In genomic region chr2:6846540-6846939, GRCh38 we compare ENCODE assay signal across 24 cellular contexts. TPM values are rescaled to one million over a fixed set of nuclear protein-coding genes. Genes with fewer than 3 reads are reported as not detected.
"Had no signal": no experiment of that assay in that cellular context is flagged by ENCODE, and none has a peak within 500 bp of the region (broad histone marks: within the 10 kb centered on the region; RNA-seq: fewer than 3 reads in every experiment).

No MANE protein-coding gene starts in this region.

- H3K4me1 Mint-ChIP-seq: IgD-negative memory B cell had no signal

- H3K4me3 ChIP-seq: MG63 had no signal

- ATAC-seq: Panc1, PC-3 had no signal

- H3K27me3 ChIP-seq: MG63 had no signal

- H3K9ac ChIP-seq: SK-N-SH had no signal

- H3K27ac ChIP-seq: HL-60, RWPE1 had no signal

- DNase-seq: NCI-H1092, NCI-H1105 treated with DMSO at 0.1 percent for 48 hours, NCI-H1417 treated with DMSO at 0.1 percent for 48 hours, NCI-H146, NCI-H1694 treated with DMSO at 0.1 percent for 48 hours, NCI-H1930, NCI-H2081, NCI-H2107, NCI-H2227 treated with DMSO at 0.1 percent for 48 hours, NCI-H446, NCI-H510A, NCI-H524 treated with DMSO at 0.1 percent for 48 hours, NCI-H69, NCI-H774, SHP77, SK-N-SH had no signal

RNA-seq across cellular contexts. Expression of gene CMPK2, which starts 19.2 kb away (rescaled TPM):
- total RNA-seq: LHCN-M2 had no signal

RNA-seq across cellular contexts. Expression of gene RSAD2, which starts 31.0 kb away (rescaled TPM):
- total RNA-seq: OCI-LY7 had no signal
